ENCODE assay signal across 17 cellular contexts in the genomic region with DNA sequence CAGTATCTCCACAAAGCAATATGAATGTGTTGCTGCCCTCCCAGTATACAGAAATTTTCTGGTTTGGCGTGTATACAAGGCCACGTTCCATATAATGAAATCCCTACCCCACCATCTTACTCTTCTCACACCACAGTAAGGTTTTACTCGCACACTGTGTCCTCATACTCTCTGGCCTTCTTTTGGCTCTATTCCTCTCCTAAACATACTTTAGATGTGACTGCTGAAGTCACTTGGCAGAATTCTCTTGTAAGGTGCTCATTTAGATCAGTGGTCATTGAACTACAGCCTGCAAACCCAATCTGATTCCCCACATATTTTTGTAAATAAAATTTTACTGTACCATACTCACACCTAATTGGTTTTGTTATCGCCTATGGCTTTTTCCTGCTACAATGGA.
DNase-seq lines count a peak whose midpoint lies in the region; ATAC-seq, FAIRE-seq and TF ChIP-seq lines count a peak whose summit lies in the region.
"Had no signal": no experiment of that assay in that cellular context is flagged by ENCODE, and none has a peak within 500 bp of the region (broad histone marks: within the 10 kb centered on the region; RNA-seq: fewer than 3 reads in every experiment).

No MANE protein-coding gene starts in this region.

- WGBS in mammary epithelial cell (ENCODE audit: low coverage, missing lambda C conversion rate) = 98% methylated on average over 4 of the region's 4 CpGs
- 96% methylated on average over 4 of the region's 4 CpGs for whole genome bisulfite sequencing in smooth muscle cell (ENCODE audit: low lambda C conversion rate)

- TF ChIP-seq CTCF in mammary epithelial cell (conservative IDR thresholded peaks at IDR 0.05 in 1 of 2, IDR thresholded peaks at IDR 0.05 in 1 of 2; ENCODE audit: extremely low read depth in 1 of 2, insufficient read depth in 1 of 2, low read depth in 1 of 2, low read length in 2 of 2) = no peak
- no peak for TF ChIP-seq CTCF in breast epithelium (IDR thresholded peaks at IDR 0.05)
- no peak for TF ChIP-seq CTCF in HCT116 (IDR thresholded peaks at IDR 0.05 in 2 of 3, conservative IDR thresholded peaks at IDR 0.05 in 1 of 3; ENCODE audit: borderline replicate concordance in 1 of 3, insufficient read depth in 1 of 3, low read depth in 2 of 3, low read length in 2 of 3)
- no peak for TF ChIP-seq CTCF in astrocyte (IDR thresholded peaks at IDR 0.05; ENCODE audit: insufficient read depth, low read depth, low read length)
- TF ChIP-seq CTCF in smooth muscle cell (IDR thresholded peaks at IDR 0.05; ENCODE audit: borderline replicate concordance, insufficient read depth, poor library complexity, severe bottlenecking) = no peak

- intact Hi-C loops in mammary epithelial cell (cut with micrococcal nuclease) (no loop called here), breast epithelium (cut with DNase I; ENCODE audit: low total_unique reads) (no loop called here), HCT116 (cut with micrococcal nuclease) (no loop called here)

- TF ChIP-seq POLR2A in breast epithelium (IDR thresholded peaks at IDR 0.05) (no peak), HCT116 (IDR thresholded peaks at IDR 0.05; ENCODE audit: borderline replicate concordance, extremely low read depth, insufficient read depth, insufficient read length) (no peak)

- H3K27me3 ChIP-seq in mammary epithelial cell (ENCODE audit: insufficient read depth, low read length) (no peaks in the 10 kb centered on the region), breast epithelium (no peaks in the 10 kb centered on the region), HCT116 (ENCODE audit: insufficient read depth, low read length) (no peaks in the 10 kb centered on the region), astrocyte (ENCODE audit: insufficient read depth, low read length) (no peaks in the 10 kb centered on the region), smooth muscle cell (ENCODE audit: low read depth) (no peaks in the 10 kb centered on the region)
- H3K27me3 ChIP-seq: BE2C had no signal

- ATAC-seq in HCT116 (no peak), GM18502 (IDR thresholded peaks at IDR 0.05; ENCODE audit: poor library complexity, unreplicated experiment) (no peak)

- no peaks in the 10 kb centered on the region for H3K36me3 Mint-ChIP-seq in astrocyte (ENCODE audit: low read depth, unreplicated experiment)

- H3K4me2 ChIP-seq in mammary epithelial cell (ENCODE audit: insufficient read depth, low read depth, low read length) (no peak overlapping the region), HCT116 (ENCODE audit: low read length) (no peak overlapping the region), astrocyte (ENCODE audit: low read length) (no peak overlapping the region), smooth muscle cell (no peak overlapping the region)

- H3K9me3 ChIP-seq in mammary epithelial cell (replicated peaks; ENCODE audit: insufficient read depth, low read length) = no peaks in the 10 kb centered on the region
- H3K9me3 ChIP-seq in breast epithelium = no peaks in the 10 kb centered on the region
- no peaks in the 10 kb centered on the region for H3K9me3 ChIP-seq in HCT116 (ENCODE audit: control insufficient read depth in 1 of 2, insufficient read depth in 1 of 2, low read depth in 1 of 2, low read length in 2 of 2)
- no peaks in the 10 kb centered on the region for H3K9me3 ChIP-seq in astrocyte (ENCODE audit: insufficient read depth, low read depth, low read length)
- no peaks in the 10 kb centered on the region for H3K9me3 ChIP-seq in smooth muscle cell (replicated peaks; ENCODE audit: low read depth)
- H3K9me3 ChIP-seq: BE2C had no signal

- H3K27ac ChIP-seq in mammary epithelial cell (ENCODE audit: insufficient read depth, low read depth, low read length) (no peak overlapping the region), breast epithelium (no peak overlapping the region), HCT116 (ENCODE audit: low read depth, low read length) (no peak overlapping the region), astrocyte (ENCODE audit: low read depth, low read length) (no peak overlapping the region), smooth muscle cell (ENCODE audit: low read depth) (no peak overlapping the region)

- POLR2A ChIA-PET in HCT116 (lab: Charles Lee) = no interaction called here

- no peaks in the 10 kb centered on the region for H3F3A ChIP-seq in smooth muscle cell (ENCODE audit: low read depth)

- H3K27me3 Mint-ChIP-seq in astrocyte (ENCODE audit: low read depth, unreplicated experiment) = no peaks in the 10 kb centered on the region
- H3K27me3 Mint-ChIP-seq: CD4-positive, alpha-beta memory T cell had no signal

- CTCF ChIA-PET in mammary epithelial cell (lab: Charles Lee; ENCODE audit: low non-redundant PET) = no interaction called here
- CTCF ChIA-PET in HCT116 (lab: Charles Lee) = no interaction called here

- peaks cover 19% of the 10 kb centered on the region for H3K4me1 ChIP-seq in mammary epithelial cell (ENCODE audit: insufficient read depth, low read length)
- H3K4me1 ChIP-seq in breast epithelium = no peaks in the 10 kb centered on the region
- H3K4me1 ChIP-seq in HCT116 (ENCODE audit: control insufficient read depth in 1 of 2, insufficient read depth in 2 of 2, low read length in 2 of 2) = peaks cover 0 to 17% of the 10 kb centered on the region in 2 experiments; a peak in 2 of 4 replicates
- peaks cover 8% of the 10 kb centered on the region for H3K4me1 ChIP-seq in astrocyte (ENCODE audit: insufficient read depth, low read length)
- no peaks in the 10 kb centered on the region for H3K4me1 ChIP-seq in smooth muscle cell (ENCODE audit: low read depth)
- H3K4me1 ChIP-seq: BE2C had no signal

- no TSS peak for BruUV-seq in mammary epithelial cell (replicated peaks; lab: Mats Ljungman, UMichigan)
- BruUV-seq in HCT116 (replicated peaks; lab: Mats Ljungman, UMichigan) = no TSS peak

- no peak for TF ChIP-seq RAD21 in HCT116 (IDR thresholded peaks at IDR 0.05; ENCODE audit: low read depth)

- peaks cover 4% of the 10 kb centered on the region for H3K9me3 Mint-ChIP-seq in astrocyte (ENCODE audit: unreplicated experiment)

- H3K27ac Mint-ChIP-seq in astrocyte (ENCODE audit: unreplicated experiment) = no peak overlapping the region
- H3K27ac Mint-ChIP-seq: CD4-positive, alpha-beta memory T cell had no signal

- RAD21 ChIA-PET in HCT116 (lab: Charles Lee; ENCODE audit: low non-redundant PET in 1 of 2, low total read pairs in 2 of 2, uncharacterized antibody in 2 of 2, unreplicated experiment in 2 of 2) = no interaction called here

- H3K36me3 ChIP-seq in mammary epithelial cell (ENCODE audit: insufficient read depth, low read length) (no peaks in the 10 kb centered on the region), breast epithelium (no peaks in the 10 kb centered on the region), HCT116 (ENCODE audit: control insufficient read depth in 1 of 2, insufficient read depth in 2 of 2, low read length in 2 of 2) (no peaks in the 10 kb centered on the region), astrocyte (ENCODE audit: insufficient read depth, low read length) (no peaks in the 10 kb centered on the region), smooth muscle cell (ENCODE audit: low read depth) (no peaks in the 10 kb centered on the region)
- H3K36me3 ChIP-seq: BE2C had no signal

- H3K9me2 ChIP-seq in HCT116 (ENCODE audit: insufficient read depth) = no peaks in the 10 kb centered on the region

- peaks cover 25% of the 10 kb centered on the region for H3K4me1 Mint-ChIP-seq in astrocyte (ENCODE audit: low read depth, unreplicated experiment)
- H3K4me1 Mint-ChIP-seq: CD4-positive, alpha-beta memory T cell had no signal

- H2AFZ ChIP-seq in mammary epithelial cell (ENCODE audit: low read depth, low read length) = peak overlapping the region; percentile 53
- H2AFZ ChIP-seq in HCT116 (ENCODE audit: low read depth, low read length, poor library complexity, severe bottlenecking) = peak overlapping the region; percentile 53
- H2AFZ ChIP-seq in astrocyte (ENCODE audit: low read depth, low read length) = no peak overlapping the region
- peak overlapping the region; percentile 29 for H2AFZ ChIP-seq in smooth muscle cell (ENCODE audit: low read depth)

- no peak overlapping the region for H3K4me3 Mint-ChIP-seq in astrocyte (ENCODE audit: unreplicated experiment)
- H3K4me3 Mint-ChIP-seq: CD4-positive, alpha-beta memory T cell had no signal

- in situ Hi-C loops in mammary epithelial cell (cut with MboI; ENCODE audit: low sequenced_read_pairs in 2 of 2) = no loop called here

- dilution Hi-C loops in mammary epithelial cell (cut with HindIII; ENCODE audit: low sequenced_read_pairs) = no loop called here

- H3K79me2 ChIP-seq in mammary epithelial cell (ENCODE audit: insufficient read depth, low read length) (no peaks in the 10 kb centered on the region), HCT116 (ENCODE audit: insufficient read depth, low read length) (no peaks in the 10 kb centered on the region), astrocyte (ENCODE audit: insufficient read depth, low read length) (no peaks in the 10 kb centered on the region), smooth muscle cell (ENCODE audit: low read depth) (no peaks in the 10 kb centered on the region)

- H3K4me3 ChIP-seq in mammary epithelial cell (replicated peaks in 1 of 3; ENCODE audit: insufficient read depth in 1 of 3, low read depth in 2 of 3, low read length in 3 of 3) (no peak overlapping the region), breast epithelium (no peak overlapping the region), HCT116 (replicated peaks in 1 of 2; ENCODE audit: low read depth in 1 of 2, low read length in 2 of 2) (no peak overlapping the region), astrocyte (ENCODE audit: insufficient read depth, low read depth, low read length) (no peak overlapping the region), smooth muscle cell (no peak overlapping the region)

- H4K20me1 ChIP-seq in mammary epithelial cell (ENCODE audit: insufficient read depth, low read length) (no peaks in the 10 kb centered on the region), HCT116 (ENCODE audit: insufficient read depth) (no peaks in the 10 kb centered on the region), astrocyte (ENCODE audit: insufficient read depth, low read length) (no peaks in the 10 kb centered on the region), smooth muscle cell (ENCODE audit: low read depth) (no peaks in the 10 kb centered on the region)

- DNase-seq in mammary epithelial cell (no peak), breast epithelium (ENCODE audit: low spot score in 2 of 2) (no peak), HCT116 (ENCODE audit: low read depth, low spot score) (no peak), astrocyte (ENCODE audit: low read depth) (peak; percentile 46), smooth muscle cell (lab: John Stamatoyannopoulos, UW; ENCODE audit: unreplicated experiment) (no peak), NCI-H2081 (lab: John Stamatoyannopoulos, UW) (no peak), NCI-H1417 treated with DMSO at 0.1 percent for 48 hours (lab: John Stamatoyannopoulos, UW) (no peak)
- DNase-seq: BE2C; CD4-positive, alpha-beta memory T cell; DMS153; DMS79 treated with DMSO at 0.1 percent for 48 hours; GF-D8; HCEC 1CT; KBM-7 had no signal

- FAIRE-seq in astrocyte (lab: Jason Lieb, UNC) = no peak
- FAIRE-seq: D721Med, GM19239 had no signal

- H3K9ac ChIP-seq in mammary epithelial cell (ENCODE audit: insufficient read depth, low read length) = no peak overlapping the region
- no peak overlapping the region for H3K9ac ChIP-seq in HCT116 (ENCODE audit: low read length)
- no peak overlapping the region for H3K9ac ChIP-seq in astrocyte (ENCODE audit: low read length)
- no peak overlapping the region for H3K9ac ChIP-seq in smooth muscle cell (ENCODE audit: low read depth)

TF ChIP-seq in HCT116, 20 proteins besides CTCF, POLR2A, EP300 and RAD21 (continues in another document):
- TF ChIP-seq JUND (IDR thresholded peaks at IDR 0.05) = no peak
